Comparison of ENCODE assay signal across 8 cellular contexts in the genomic region with DNA sequence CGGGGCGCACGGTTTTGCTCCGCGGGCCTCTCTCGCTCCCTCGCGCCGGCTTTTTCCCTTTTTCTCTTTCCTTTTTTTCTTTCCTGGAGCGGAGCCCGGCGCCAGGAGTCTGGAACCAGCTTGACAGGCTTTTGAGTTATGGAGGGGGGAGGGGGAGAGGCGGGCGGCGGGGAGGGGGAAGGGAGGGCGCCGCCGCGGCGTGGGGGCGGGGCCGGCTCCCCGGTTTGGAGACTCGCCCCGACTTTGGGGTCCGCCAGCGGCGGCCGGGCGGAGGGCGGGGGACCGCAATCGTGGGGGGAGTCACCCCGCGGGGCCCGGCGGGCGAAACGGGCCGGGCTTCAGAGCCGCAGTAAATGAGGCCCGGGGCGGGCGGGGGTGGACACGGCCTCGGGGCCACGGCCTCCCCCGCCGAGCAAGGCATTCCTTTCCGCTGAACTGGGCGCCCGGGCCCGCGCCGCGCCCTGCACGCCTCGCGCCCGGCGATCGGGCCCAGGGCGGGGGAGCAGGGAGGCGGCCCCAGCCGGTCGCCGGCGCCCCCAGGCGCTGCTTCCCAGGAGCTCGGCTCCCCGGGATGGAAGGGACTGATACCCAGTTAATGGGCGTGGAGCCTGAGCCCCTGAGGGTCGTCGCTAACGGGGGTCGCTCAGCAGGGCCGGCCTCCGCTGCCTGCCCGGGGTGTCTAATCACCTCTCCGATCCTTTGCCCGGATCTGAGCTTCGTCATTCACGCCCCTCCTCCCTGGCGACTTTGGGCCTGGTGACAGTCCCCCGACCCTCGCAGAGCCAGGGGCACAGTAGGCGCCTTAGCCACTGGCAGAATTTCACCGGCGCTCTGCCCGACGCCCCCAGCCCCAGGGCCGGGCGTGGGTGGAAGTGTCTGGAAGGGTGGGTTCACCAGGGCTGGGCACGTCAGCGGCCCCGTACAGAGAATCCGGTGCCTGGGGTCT.
DNase-seq lines count a peak whose midpoint lies in the region; ATAC-seq, FAIRE-seq and TF ChIP-seq lines count a peak whose summit lies in the region.

No MANE protein-coding gene starts in this region.

- H3K27ac Mint-ChIP-seq in T-helper 17 cell = peak overlapping the region; percentile 98

- intact Hi-C loops in kidney (cut with DNase I) = no loop called here

- peaks cover 10 to 71% (median 59%) of the 10 kb centered on the region in 11 experiments; a peak in 21 of 22 replicates for H3K27me3 ChIP-seq in BLaER1 treated with 17β-estradiol and CSF1 and Interleukin-3, amounts not matched to agents 10 nM and 100 nM
- H3K27me3 ChIP-seq in HUES48 (ENCODE audit: control insufficient read depth, insufficient read depth, low read length) = peaks cover 66% of the 10 kb centered on the region
- no peaks in the 10 kb centered on the region for H3K27me3 ChIP-seq in skeletal muscle satellite cell (ENCODE audit: control insufficient read depth, insufficient read depth, low read length)

- H3K4me3 Mint-ChIP-seq in T-helper 17 cell = peak overlapping the region; percentile 81

- no peaks in the 10 kb centered on the region for H3K36me3 ChIP-seq in BLaER1 treated with 17β-estradiol and CSF1 and Interleukin-3, amounts not matched to agents 10 nM and 100 nM
- H3K36me3 ChIP-seq in HUES48 (ENCODE audit: control insufficient read depth, insufficient read depth, low read length) (no peaks in the 10 kb centered on the region), kidney (ENCODE audit: control insufficient read depth in 1 of 2, insufficient read depth in 2 of 2, low read length in 2 of 2) (no peaks in the 10 kb centered on the region), skeletal muscle satellite cell (ENCODE audit: insufficient read depth, low read length) (no peaks in the 10 kb centered on the region)

- H3K27ac ChIP-seq in BLaER1 treated with 17β-estradiol and CSF1 and Interleukin-3, amounts not matched to agents 10 nM and 100 nM = peak overlapping the region in 7 of 11 experiments; percentile 22 to 84 (median 72); a peak in 14 of 22 replicates
- H3K27ac ChIP-seq in HUES48 (ENCODE audit: low read depth, low read length) (peak overlapping the region; percentile 78), kidney (ENCODE audit: low read depth in 2 of 2, low read length in 2 of 2) (peak overlapping the region; percentile 99 to 100)

- peak overlapping the region; percentile 83 to 91 (median 87) for H3K4me2 ChIP-seq in BLaER1 treated with 17β-estradiol and CSF1 and Interleukin-3, amounts not matched to agents 10 nM and 100 nM
- H3K4me2 ChIP-seq in skeletal muscle satellite cell (ENCODE audit: low read length) = peak overlapping the region; percentile 83

- H3K4me1 ChIP-seq in BLaER1 treated with 17β-estradiol and CSF1 and Interleukin-3, amounts not matched to agents 10 nM and 100 nM = peaks cover 41 to 79% (median 55%) of the 10 kb centered on the region in 10 experiments
- H3K4me1 ChIP-seq in HUES48 (ENCODE audit: control insufficient read depth, insufficient read depth, low read length) (peaks cover 24% of the 10 kb centered on the region), kidney (ENCODE audit: control insufficient read depth in 1 of 2, insufficient read depth in 1 of 2, low read depth in 1 of 2, low read length in 2 of 2) (peaks cover 53 to 57% of the 10 kb centered on the region in 2 donors), skeletal muscle satellite cell (ENCODE audit: control insufficient read depth, insufficient read depth, low read length) (peaks cover 60% of the 10 kb centered on the region)

- peaks cover 25% of the 10 kb centered on the region for H3K4me1 Mint-ChIP-seq in T-helper 17 cell

- FAIRE-seq in kidney (lab: Jason Lieb, UNC) = no peak

- peak overlapping the region in 10 of 11 experiments; percentile 59 to 85 (median 72); a peak in 20 of 22 replicates for H3K9ac ChIP-seq in BLaER1 treated with 17β-estradiol and CSF1 and Interleukin-3, amounts not matched to agents 10 nM and 100 nM
- no peak overlapping the region for H3K9ac ChIP-seq in HUES48 (ENCODE audit: low read depth, low read length)
- H3K9ac ChIP-seq in kidney (ENCODE audit: low read length in 2 of 2) = peak overlapping the region; percentile 61 to 92
- H3K9ac ChIP-seq in skeletal muscle satellite cell (ENCODE audit: low read depth, low read length) = peak overlapping the region; percentile 98

- H3K4me3 ChIP-seq in BLaER1 treated with 17β-estradiol and CSF1 and Interleukin-3, amounts not matched to agents 10 nM and 100 nM = peak overlapping the region; percentile 33 to 69 (median 55); a peak in 19 of 20 replicates
- H3K4me3 ChIP-seq in HUES48 (ENCODE audit: low read depth, low read length) (peak overlapping the region; percentile 58), choroid plexus epithelial cell (ENCODE audit: low read depth, low read length) (peak overlapping the region; percentile 24), kidney (ENCODE audit: low read length in 2 of 2) (peak overlapping the region in 1 of 2 donors; percentile 46), skeletal muscle satellite cell (ENCODE audit: low read length) (peak overlapping the region; percentile 57)

- H4K20me1 ChIP-seq in BLaER1 treated with 17β-estradiol and CSF1 and Interleukin-3, amounts not matched to agents 10 nM and 100 nM = no peaks in the 10 kb centered on the region; a peak in 1 of 22 replicates

- H3K36me3 Mint-ChIP-seq in T-helper 17 cell (ENCODE audit: low read depth) = no peaks in the 10 kb centered on the region

- ATAC-seq in T-helper 17 cell = peak; percentile 26
- no peak for ATAC-seq in GM21360 (IDR thresholded peaks at IDR 0.05; ENCODE audit: unreplicated experiment)
- no peak for ATAC-seq in HG03196 (IDR thresholded peaks at IDR 0.05; ENCODE audit: unreplicated experiment)

- no peaks in the 10 kb centered on the region for H3K9me3 ChIP-seq in BLaER1 treated with 17β-estradiol and CSF1 and Interleukin-3, amounts not matched to agents 10 nM and 100 nM (replicated peaks in 1 of 11)
- no peaks in the 10 kb centered on the region for H3K9me3 ChIP-seq in HUES48 (ENCODE audit: control insufficient read depth, insufficient read depth, low read length)
- H3K9me3 ChIP-seq in T-helper 17 cell (ENCODE audit: control insufficient read depth, low read length, poor library complexity, severe bottlenecking) = no peaks in the 10 kb centered on the region
- H3K9me3 ChIP-seq in kidney (ENCODE audit: control insufficient read depth in 1 of 2, low read length in 2 of 2) = no peaks in the 10 kb centered on the region
- no peaks in the 10 kb centered on the region for H3K9me3 ChIP-seq in skeletal muscle satellite cell (replicated peaks; ENCODE audit: low read length)

- TF ChIP-seq CTCF in choroid plexus epithelial cell (conservative IDR thresholded peaks at IDR 0.05; ENCODE audit: low read depth, low read length) (peak; percentile 16), kidney (IDR thresholded peaks at IDR 0.05; ENCODE audit: borderline replicate concordance, extremely low read depth, insufficient read depth) (peak; percentile 8)

- DNase-seq in T-helper 17 cell (peak in 2 of 3 donors; percentile 31 to 37), choroid plexus epithelial cell (ENCODE audit: low read depth) (peak; percentile 92), kidney (peak; percentile 95)

- H3K27me3 Mint-ChIP-seq in T-helper 17 cell = no peaks in the 10 kb centered on the region

Comparison
In these comparisons a context has a peak if more than half of its experiments do, and no peak if none do; other contexts are left out.
1. DNase-seq: peak in every context shown above with its lines; median percentile 95 in kidney; 92 in choroid plexus epithelial cell; 34 in T-helper 17 cell.